Comparison of ENCODE assay signal across 23 cellular contexts in genomic region chr16:56950455-56950854, GRCh38. TPM values are rescaled to one million over a fixed set of nuclear protein-coding genes. Genes with fewer than 3 reads are reported as not detected.
DNase-seq lines count a peak whose midpoint lies in the region; FAIRE-seq and TF ChIP-seq lines count a peak whose summit lies in the region.
"Had no signal": no experiment of that assay in that cellular context is flagged by ENCODE, and none has a peak within 500 bp of the region (broad histone marks: within the 10 kb centered on the region; RNA-seq: fewer than 3 reads in every experiment).

No MANE protein-coding gene starts in this region.

- TF ChIP-seq EP300 in H1 (IDR thresholded peaks at IDR 0.05; ENCODE audit: borderline replicate concordance in 1 of 2, low read depth in 2 of 2, low read length in 2 of 2) = no peak

- no peaks in the 10 kb centered on the region for H4K20me1 ChIP-seq in BLaER1
- no peaks in the 10 kb centered on the region for H4K20me1 ChIP-seq in SU-DHL-6 (ENCODE audit: low read depth, low read length)
- no peaks in the 10 kb centered on the region for H4K20me1 ChIP-seq in H1 (replicated peaks in 1 of 2; ENCODE audit: control insufficient read depth in 1 of 2, insufficient read depth in 2 of 2, low read length in 2 of 2)

- FAIRE-seq in H1 (lab: Jason Lieb, UNC) = no peak
- FAIRE-seq: keratinocyte had no signal

- H4K5ac ChIP-seq in H1 (ENCODE audit: insufficient read length, low read depth, low read length) = no peak overlapping the region

- 78% methylated on average over 7 of the region's 7 CpGs; no CpG with 5 or more reads in 1 of the 2 experiments for WGBS in H1 (ENCODE audit: extremely low coverage in 1 of 2, insufficient coverage in 1 of 2, insufficient read length in 1 of 2, insufficient replicate concordance in 2 of 2, low coverage in 1 of 2, low lambda C conversion rate in 2 of 2, missing lambda C conversion rate in 1 of 2), 2 experiments

- H2AFZ ChIP-seq in SU-DHL-6 (ENCODE audit: low read depth, low read length, severe bottlenecking) = peak overlapping the region; percentile 1
- H2AFZ ChIP-seq in H1 (ENCODE audit: low read length) = no peak overlapping the region
- H2AFZ ChIP-seq: parathyroid adenoma had no signal

- H3K36me3 ChIP-seq in BLaER1 (peaks cover 13% of the 10 kb centered on the region), SU-DHL-6 (ENCODE audit: low read length) (no peaks in the 10 kb centered on the region), H1 (ENCODE audit: control insufficient read depth in 2 of 4, insufficient read depth in 4 of 4, low read length in 3 of 4) (no peaks in the 10 kb centered on the region)

- no peak overlapping the region for H2BK15ac ChIP-seq in H1 (ENCODE audit: low read length)

- DNase-seq in T-helper 1 cell (no peak), H1 (ENCODE audit: low read depth in 1 of 2, low spot score in 2 of 2) (no peak), retina (no peak), dorsolateral prefrontal cortex (no peak), HFFc6 (no peak)
- DNase-seq: activated CD4-positive, alpha-beta T cell treated with anti-CD3 and anti-CD28 coated beads, Interleukin-2, amount 10 ng/mL, durations not matched to agents 7 days and 5 days; activated naive CD4-positive, alpha-beta T cell treated with anti-CD3 and anti-CD28 coated beads, Interleukin-2, amount 50 U/mL, for 16 hours; GOT3; Kasumi-1; NCI-H1694; NCI-H2171 treated with DMSO at 0.1 percent for 48 hours; stimulated activated CD4-positive, alpha-beta T cell treated with anti-CD3 and anti-CD28 coated beads, Interleukin-15, amount 100 ng/mL, for 24 hours; upper lobe of right lung had no signal

- peaks cover 18% of the 10 kb centered on the region for H3K4me1 Mint-ChIP-seq in T-helper 1 cell treated with Interleukin-12 subunit alpha and Interleukin-12 subunit beta and Interleukin-4 antibody, amounts not matched to agents 30 μg/mL and 1 μg/mL, for 36 hours (ENCODE audit: low read depth)
- no peaks in the 10 kb centered on the region; the same call in 1 of the 2 replicates for H3K4me1 Mint-ChIP-seq in HFFc6 (ENCODE audit: low read depth)

- peaks cover 35% of the 10 kb centered on the region for H3F3A ChIP-seq in SU-DHL-6 (ENCODE audit: insufficient read depth)

- no peak overlapping the region for H2BK20ac ChIP-seq in H1 (ENCODE audit: low read length)

- no peak overlapping the region for H3K4ac ChIP-seq in H1 (replicated peaks; ENCODE audit: insufficient read length, low read depth, low read length)

- peak overlapping the region; percentile 56 for H3K9ac ChIP-seq in BLaER1
- peak overlapping the region; percentile 24; the same call in 1 of the 2 replicates for H3K9ac ChIP-seq in SU-DHL-6 (ENCODE audit: low read length)
- H3K9ac ChIP-seq in H1 (replicated peaks in 1 of 4; ENCODE audit: extremely low read depth in 1 of 4, low read depth in 3 of 4, low read length in 3 of 4) = no peak overlapping the region
- H3K9ac ChIP-seq: parathyroid adenoma had no signal

- H3K27me3 Mint-ChIP-seq in T-helper 1 cell treated with Interleukin-12 subunit alpha and Interleukin-12 subunit beta and Interleukin-4 antibody, amounts not matched to agents 30 μg/mL and 1 μg/mL, for 36 hours (ENCODE audit: low read depth) = no peaks in the 10 kb centered on the region
- H3K27me3 Mint-ChIP-seq in HFFc6 (ENCODE audit: insufficient read depth) = peaks cover 5% of the 10 kb centered on the region
- H3K27me3 Mint-ChIP-seq: activated CD4-positive, alpha-beta T cell treated with anti-CD3 and anti-CD28 coated beads, Interleukin-2, amount 10 ng/mL, durations not matched to agents 7 days and 5 days had no signal

- no peak overlapping the region for H3K4me3 Mint-ChIP-seq in T-helper 1 cell treated with Interleukin-12 subunit alpha and Interleukin-12 subunit beta and Interleukin-4 antibody, amounts not matched to agents 30 μg/mL and 1 μg/mL, for 36 hours
- H3K4me3 Mint-ChIP-seq in HFFc6 = no peak overlapping the region
- H3K4me3 Mint-ChIP-seq: activated CD4-positive, alpha-beta T cell treated with anti-CD3 and anti-CD28 coated beads, Interleukin-2, amount 10 ng/mL, durations not matched to agents 7 days and 5 days had no signal

- no peaks in the 10 kb centered on the region for H3K9me3 Mint-ChIP-seq in T-helper 1 cell treated with Interleukin-12 subunit alpha and Interleukin-12 subunit beta and Interleukin-4 antibody, amounts not matched to agents 30 μg/mL and 1 μg/mL, for 36 hours
- H3K9me3 Mint-ChIP-seq in HFFc6 = no peaks in the 10 kb centered on the region
- H3K9me3 Mint-ChIP-seq: activated CD4-positive, alpha-beta T cell treated with anti-CD3 and anti-CD28 coated beads, Interleukin-2, amount 10 ng/mL, durations not matched to agents 7 days and 5 days had no signal

- no peaks in the 10 kb centered on the region for H3K9me2 ChIP-seq in SU-DHL-6 (replicated peaks; ENCODE audit: insufficient read depth, low read length)

- no peak overlapping the region for H3K14ac ChIP-seq in H1 (ENCODE audit: insufficient read length)

- no peaks in the 10 kb centered on the region for H3K79me2 ChIP-seq in SU-DHL-6 (ENCODE audit: insufficient read depth, low read length)
- no peaks in the 10 kb centered on the region for H3K79me2 ChIP-seq in H1 (ENCODE audit: control insufficient read depth in 1 of 2, insufficient read depth in 2 of 2, low read length in 2 of 2)
- H3K79me2 ChIP-seq: parathyroid adenoma had no signal

- H3K4me1 ChIP-seq in BLaER1 (peaks cover 78% of the 10 kb centered on the region), H1 (replicated peaks in 1 of 4; ENCODE audit: control insufficient read depth in 3 of 4, insufficient read depth in 4 of 4, low read length in 3 of 4) (no peaks in the 10 kb centered on the region)
- H3K4me1 ChIP-seq: parathyroid adenoma, SJSA1 had no signal

- H4K91ac ChIP-seq in H1 (replicated peaks; ENCODE audit: insufficient read length, low read length) = no peak overlapping the region

- intact Hi-C loops in dorsolateral prefrontal cortex (cut with DNase I) = no loop called here

- peak overlapping the region; percentile 82 for H3K4me2 ChIP-seq in BLaER1
- peak overlapping the region; percentile 23 for H3K4me2 ChIP-seq in SU-DHL-6 (ENCODE audit: low read depth, low read length, poor library complexity, severe bottlenecking)
- H3K4me2 ChIP-seq in H1 (ENCODE audit: insufficient read depth in 1 of 2, low read depth in 2 of 2, low read length in 2 of 2) = no peak overlapping the region

- TF ChIP-seq RAD21 in H1 (IDR thresholded peaks at IDR 0.05 in 1 of 2, conservative IDR thresholded peaks at IDR 0.05 in 1 of 2; ENCODE audit: low read depth in 2 of 2, low read length in 2 of 2) = no peak

- no peaks in the 10 kb centered on the region for H3K27me3 ChIP-seq in BLaER1
- H3K27me3 ChIP-seq in SU-DHL-6 (ENCODE audit: low read length) = no peaks in the 10 kb centered on the region
- no peaks in the 10 kb centered on the region for H3K27me3 ChIP-seq in H1 (replicated peaks in 1 of 4; ENCODE audit: control insufficient read depth in 3 of 4, extremely low read depth in 1 of 4, insufficient read depth in 3 of 4, low read length in 3 of 4)
- no peaks in the 10 kb centered on the region for H3K27me3 ChIP-seq in dorsolateral prefrontal cortex
- H3K27me3 ChIP-seq: ascending aorta, SJSA1, upper lobe of right lung had no signal

- no peaks in the 10 kb centered on the region for H3K23me2 ChIP-seq in H1 (ENCODE audit: low read depth, low read length)

- H2AK5ac ChIP-seq in H1 (ENCODE audit: low read depth, low read length) = no peak overlapping the region

- H2BK12ac ChIP-seq in H1 (ENCODE audit: low read depth, low read length) = no peak overlapping the region

- CTCF ChIA-PET in H1 (lab: Charles Lee; ENCODE audit: partially characterized antibody) = interaction anchor here (0.5 to 5.4 kb wide), 14 partner anchors 8 to 1197 kb away, joined by 3 to 37 read pairs (median 4); partner anchors contain the start of gene SLC12A3

- no peak overlapping the region for H4K8ac ChIP-seq in H1 (ENCODE audit: extremely low read depth, insufficient read depth, low read length)

- H2BK5ac ChIP-seq in H1 (ENCODE audit: low read depth, low read length) = peak overlapping the region; percentile 39; the same call in 1 of the 2 replicates

- TF ChIP-seq CTCF in SU-DHL-6 (IDR thresholded peaks at IDR 0.05; ENCODE audit: insufficient read depth, low read length, poor library complexity, severe bottlenecking) (no peak), H1 (IDR thresholded peaks at IDR 0.05; ENCODE audit: control extremely low read depth in 1 of 3, insufficient read depth in 1 of 3, low read depth in 1 of 3, low read length in 3 of 3) (no peak), dorsolateral prefrontal cortex (IDR thresholded peaks at IDR 0.05 in 54 of 56, conservative IDR thresholded peaks at IDR 0.05 in 2 of 56; ENCODE audit: low read depth in 1 of 56, partially characterized antibody in 56 of 56) (no peak), HFFc6 (IDR thresholded peaks at IDR 0.05) (no peak)

- POLR2A ChIA-PET in H1 (lab: Charles Lee; ENCODE audit: partially characterized antibody) = interaction anchor here (0.6 to 2.4 kb wide), 3 partner anchors 9 to 100 kb away, joined by 3 to 15 read pairs (median 6); no protein-coding TSS in a partner anchor

- no peak overlapping the region for H3K23ac ChIP-seq in H1 (ENCODE audit: insufficient read length)

- H3K36me3 Mint-ChIP-seq in T-helper 1 cell treated with Interleukin-12 subunit alpha and Interleukin-12 subunit beta and Interleukin-4 antibody, amounts not matched to agents 30 μg/mL and 1 μg/mL, for 36 hours (ENCODE audit: low read depth) = peaks cover 8% of the 10 kb centered on the region
- no peaks in the 10 kb centered on the region for H3K36me3 Mint-ChIP-seq in HFFc6 (ENCODE audit: low read depth)

- no peak overlapping the region for H3K18ac ChIP-seq in H1 (ENCODE audit: extremely low read depth, low read length)

- H3K79me1 ChIP-seq in H1 (ENCODE audit: low read depth, low read length) = no peaks in the 10 kb centered on the region

- H3K4me3 ChIP-seq in BLaER1 = 0 out of 2 replicates have a peak overlapping the region, but pooled peaks have one; percentile 21
- H3K4me3 ChIP-seq in SU-DHL-6 (ENCODE audit: insufficient read depth, low read length, poor library complexity, severe bottlenecking) = no peak overlapping the region
- no peak overlapping the region for H3K4me3 ChIP-seq in H1 (ENCODE audit: extremely low read depth in 1 of 4, insufficient read depth in 2 of 4, low read depth in 3 of 4, low read length in 4 of 4)
- no peak overlapping the region for H3K4me3 ChIP-seq in dorsolateral prefrontal cortex
- H3K4me3 ChIP-seq: ascending aorta, SJSA1, upper lobe of right lung had no signal

- H3K27ac ChIP-seq in BLaER1 (peak overlapping the region; percentile 73), SU-DHL-6 (ENCODE audit: low read depth, low read length) (0 out of 2 replicates have a peak overlapping the region, but pooled peaks have one; percentile 20), H1 (ENCODE audit: low read depth, low read length) (no peak overlapping the region), dorsolateral prefrontal cortex (no peak overlapping the region)
- H3K27ac ChIP-seq: ascending aorta, parathyroid adenoma, SJSA1, upper lobe of right lung had no signal

- no peak for TF ChIP-seq POLR2A in H1 (IDR thresholded peaks at IDR 0.05; ENCODE audit: control extremely low read depth in 1 of 2, low read depth in 2 of 2, low read length in 2 of 2)

- H3K9me3 ChIP-seq in BLaER1 = no peaks in the 10 kb centered on the region
- no peaks in the 10 kb centered on the region for H3K9me3 ChIP-seq in SU-DHL-6 (ENCODE audit: insufficient read depth, low read length)
- H3K9me3 ChIP-seq in H1 (ENCODE audit: insufficient read depth in 2 of 2, low read depth in 1 of 2, low read length in 1 of 2) = no peaks in the 10 kb centered on the region; a peak in 1 of 4 replicates
- H3K9me3 ChIP-seq: ascending aorta, SJSA1, upper lobe of right lung had no signal

- H2BK120ac ChIP-seq in H1 (replicated peaks; ENCODE audit: low read depth, low read length) = no peak overlapping the region

- peak overlapping the region; percentile 24 for H3K27ac Mint-ChIP-seq in T-helper 1 cell treated with Interleukin-12 subunit alpha and Interleukin-12 subunit beta and Interleukin-4 antibody, amounts not matched to agents 30 μg/mL and 1 μg/mL, for 36 hours
- H3K27ac Mint-ChIP-seq in HFFc6 = no peak overlapping the region
- H3K27ac Mint-ChIP-seq: activated CD4-positive, alpha-beta T cell treated with anti-CD3 and anti-CD28 coated beads, Interleukin-2, amount 10 ng/mL, durations not matched to agents 7 days and 5 days had no signal

- H3K56ac ChIP-seq in H1 (replicated peaks; ENCODE audit: insufficient read length, low read depth, low read length) = no peak overlapping the region

RNA-seq across cellular contexts. Expression of gene CETP, which starts 11.3 kb away (rescaled TPM):
- total RNA-seq in H1 (2021; fragmentation: NEBNext Ultra II Directional; extraction: Animal tissue kit (Norgen Biotek cat#: 25700)) = not detected in 2 replicates
- polyA plus RNA-seq in H1 (2011; rRNA removed) = not detected in 2 replicates
- not detected for polyA plus RNA-seq in H1 (2011; cell fraction: cytosol; rRNA removed)
- polyA plus RNA-seq in H1 (2011; cell fraction: nucleus; rRNA removed) = not detected
- polyA plus RNA-seq in H1 (2012, experiment 1 of 2) = 0.09 TPM in 1 of 4 replicates, not detected in the others
- not detected for polyA plus RNA-seq in H1 (2012, experiment 2 of 2)
- polyA plus RNA-seq in H1 (2013, experiment 1 of 2) = not detected
- polyA plus RNA-seq in H1 (2013, experiment 2 of 2) = 0.02 TPM
- polyA minus RNA-seq in H1 (2011; rRNA and poly(A)+ RNA removed) = not detected in 2 replicates
- not detected for polyA minus RNA-seq in H1 (2011; cell fraction: cytosol; rRNA and poly(A)+ RNA removed)
- not detected for polyA minus RNA-seq in H1 (2011; cell fraction: nucleus; rRNA and poly(A)+ RNA removed)
- total RNA-seq in dorsolateral prefrontal cortex = 1 to 10 TPM in 4 of 120 experiments, under 1 TPM in 40, not detected in 76; 0.23 to 1.6 (median 0.50) TPM
- total RNA-seq in HFFc6 (2021; fragmentation: NEBNext Ultra II Directional; extraction: Animal tissue kit (Norgen Biotek cat#: 25700)) = not detected
- total RNA-seq: activated CD4-positive, alpha-beta T cell treated with anti-CD3 and anti-CD28 coated beads, Interleukin-2, amount 10 ng/mL, durations not matched to agents 7 days and 5 days; ascending aorta; HT-29; T-helper 1 cell treated with Interleukin-12 subunit alpha and Interleukin-12 subunit beta and Interleukin-4 antibody, amounts not matched to agents 30 ng/mL and 1 ng/mL, for 36 hours had no signal
- polyA plus RNA-seq: keratinocyte, neural cell had no signal

RNA-seq across cellular contexts. Expression of gene HERPUD1, which starts 18.5 kb away (rescaled TPM):
- 34.7 and 35.6 TPM in 2 replicates for total RNA-seq in H1 (2021; fragmentation: NEBNext Ultra II Directional; extraction: Animal tissue kit (Norgen Biotek cat#: 25700))
- polyA plus RNA-seq in H1 (2011; rRNA removed) = 17.5 and 23.3 TPM in 2 replicates
- polyA plus RNA-seq in H1 (2011; cell fraction: cytosol; rRNA removed) = 19.8 TPM
- 30.6 TPM for polyA plus RNA-seq in H1 (2011; cell fraction: nucleus; rRNA removed)
- 20.0 to 28.0 TPM (median 25.9 TPM) in 4 replicates for polyA plus RNA-seq in H1 (2012, experiment 1 of 2)
- polyA plus RNA-seq in H1 (2012, experiment 2 of 2) = 11.5 TPM
- 17.6 TPM for polyA plus RNA-seq in H1 (2013, experiment 1 of 2)
- 17.8 TPM for polyA plus RNA-seq in H1 (2013, experiment 2 of 2)
- 35.3 and 36.1 TPM in 2 replicates for polyA minus RNA-seq in H1 (2011; rRNA and poly(A)+ RNA removed)
- polyA minus RNA-seq in H1 (2011; cell fraction: cytosol; rRNA and poly(A)+ RNA removed) = 47.9 TPM
- polyA minus RNA-seq in H1 (2011; cell fraction: nucleus; rRNA and poly(A)+ RNA removed) = 32.3 TPM
- total RNA-seq in dorsolateral prefrontal cortex = 100 to 1,000 TPM in 100 of 120 experiments, 10 to 100 TPM in 20; 76.8 to 213 (median 118) TPM
- 100 to 1,000 TPM in 3 of 6 experiments, 10 to 100 TPM in 3; 87.9 to 109 (median 96.9) TPM for total RNA-seq in HFFc6 (2021; fragmentation: NEBNext Ultra II Directional; extraction: Animal tissue kit (Norgen Biotek cat#: 25700))

RNA-seq across cellular contexts. Expression of gene NLRC5, which starts 38.9 kb away (rescaled TPM):
- 2.8 and 3.2 TPM in 2 replicates for total RNA-seq in H1 (2021; fragmentation: NEBNext Ultra II Directional; extraction: Animal tissue kit (Norgen Biotek cat#: 25700))
- 2.0 and 2.2 TPM in 2 replicates for polyA plus RNA-seq in H1 (2011; rRNA removed)
- polyA plus RNA-seq in H1 (2011; cell fraction: cytosol; rRNA removed) = 1.8 TPM
- polyA plus RNA-seq in H1 (2011; cell fraction: nucleus; rRNA removed) = 8.8 TPM
- polyA plus RNA-seq in H1 (2012, experiment 1 of 2) = 0.97 to 4.4 TPM (median 2.8 TPM) in 4 replicates
- polyA plus RNA-seq in H1 (2012, experiment 2 of 2) = 1.3 TPM
- polyA plus RNA-seq in H1 (2013, experiment 1 of 2) = 1.3 TPM
- polyA plus RNA-seq in H1 (2013, experiment 2 of 2) = 1.1 TPM
- polyA minus RNA-seq in H1 (2011; rRNA and poly(A)+ RNA removed) = 4.4 and 5.0 TPM in 2 replicates
- 2.4 TPM for polyA minus RNA-seq in H1 (2011; cell fraction: cytosol; rRNA and poly(A)+ RNA removed)
- polyA minus RNA-seq in H1 (2011; cell fraction: nucleus; rRNA and poly(A)+ RNA removed) = 10.5 TPM
- 10 to 100 TPM in 103 of 120 experiments, 1 to 10 TPM in 17; 6.0 to 50.1 (median 15.6) TPM for total RNA-seq in dorsolateral prefrontal cortex
- total RNA-seq in HFFc6 (2021; fragmentation: NEBNext Ultra II Directional; extraction: Animal tissue kit (Norgen Biotek cat#: 25700)) = 10 to 100 TPM; 18.2 to 26.2 (median 21.7) TPM
- polyA plus RNA-seq: neural cell had no signal

Comparison
In these comparisons a context has a peak if more than half of its experiments do, and no peak if none do; other contexts are left out.
1. H3K27ac ChIP-seq: peak in BLaER1 (single experiment) and SU-DHL-6 (single experiment); none in H1 (single experiment) and dorsolateral prefrontal cortex (0 of 59).
2. H3K4me2 ChIP-seq: peak in BLaER1 (single experiment) and SU-DHL-6 (single experiment); none in H1 (0 of 2).
3. H3K9ac ChIP-seq: peak in BLaER1 (single experiment) and SU-DHL-6 (single experiment); none in H1 (0 of 4).